ENCODE assay signal across 10 cellular contexts in genomic region chr3:124558898-124559649, GRCh38.
DNase-seq lines count a peak whose midpoint lies in the region; ATAC-seq, FAIRE-seq and TF ChIP-seq lines count a peak whose summit lies in the region.
"Had no signal": no experiment of that assay in that cellular context is flagged by ENCODE, and none has a peak within 500 bp of the region (broad histone marks: within the 10 kb centered on the region; RNA-seq: fewer than 3 reads in every experiment).

No MANE protein-coding gene starts in this region.

- peak; percentile 96 for FAIRE-seq in keratinocyte (lab: Jason Lieb, UNC)

- H3K4me1 Mint-ChIP-seq in activated naive CD8-positive, alpha-beta T cell treated with anti-CD3 and anti-CD28 coated beads for 36 hours = no peaks in the 10 kb centered on the region

- H3K9me3 Mint-ChIP-seq in activated naive CD8-positive, alpha-beta T cell treated with anti-CD3 and anti-CD28 coated beads for 36 hours = no peaks in the 10 kb centered on the region

- dilution Hi-C loops in keratinocyte (cut with MboI; ENCODE audit: extremely low pct_ligation_motif_present, low sequenced_read_pairs) = no loop called here

- H3K36me3 ChIP-seq in body of pancreas (replicated peaks in 1 of 2; ENCODE audit: insufficient read depth in 1 of 2, low read depth in 2 of 2) = no peaks in the 10 kb centered on the region
- no peaks in the 10 kb centered on the region for H3K36me3 ChIP-seq in keratinocyte (ENCODE audit: control insufficient read depth in 2 of 2, extremely low read depth in 1 of 2, insufficient read depth in 2 of 2, low read length in 2 of 2)

- intact Hi-C loops in body of pancreas (cut with DNase I) = loop anchor here (10.0 kb wide), 1 partner anchor 214 kb away; no protein-coding TSS in a partner anchor

- H3K27me3 ChIP-seq in body of pancreas (no peaks in the 10 kb centered on the region), keratinocyte (ENCODE audit: control insufficient read depth, extremely low read depth, insufficient read depth, low read length) (peaks cover 7% of the 10 kb centered on the region)

- no peaks in the 10 kb centered on the region for H4K20me1 ChIP-seq in keratinocyte (ENCODE audit: control insufficient read depth, extremely low read depth, insufficient read depth, low read length)

- no peaks in the 10 kb centered on the region for H3K9me3 ChIP-seq in body of pancreas
- no peaks in the 10 kb centered on the region for H3K9me3 ChIP-seq in keratinocyte (ENCODE audit: control insufficient read depth, low read depth, low read length)

- H3K4me3 Mint-ChIP-seq in activated naive CD8-positive, alpha-beta T cell treated with anti-CD3 and anti-CD28 coated beads for 36 hours = no peak overlapping the region
- H3K4me3 Mint-ChIP-seq: activated naive CD8-positive, alpha-beta T cell had no signal

- peak overlapping the region; percentile 9 for H3K4me2 ChIP-seq in keratinocyte (ENCODE audit: control insufficient read depth, extremely low read depth, insufficient read depth, low read depth, low read length)

- WGBS in body of pancreas, 2 donors = 56 to 61% methylated on average over 7 of the region's 7 CpGs

- no peak overlapping the region for H3K4me3 ChIP-seq in body of pancreas
- H3K4me3 ChIP-seq in keratinocyte (ENCODE audit: control insufficient read depth in 2 of 3, extremely low read depth in 1 of 3, insufficient read depth in 2 of 3, low read depth in 1 of 3, low read length in 3 of 3) = no peak overlapping the region
- H3K4me3 ChIP-seq: GM12878 had no signal

- H3K4me1 ChIP-seq in body of pancreas (peaks cover 32% of the 10 kb centered on the region), keratinocyte (ENCODE audit: control insufficient read depth, extremely low read depth, insufficient read depth, low read length) (peaks cover 27% of the 10 kb centered on the region)

- H3K79me2 ChIP-seq in keratinocyte (ENCODE audit: control insufficient read depth, insufficient read depth, low read length) = no peaks in the 10 kb centered on the region

- DNase-seq in NCI-H2029 treated with DMSO at 0.1 percent for 48 hours (lab: John Stamatoyannopoulos, UW) (peak; percentile 75), body of pancreas (peak; percentile 61 to 76 (median 73)), keratinocyte (ENCODE audit: low read depth, low spot score) (no peak), superior temporal gyrus (ENCODE audit: extremely low spot score) (peak; percentile 80)
- DNase-seq in activated naive CD8-positive, alpha-beta T cell treated with anti-CD3 and anti-CD28 coated beads for 36 hours = no peak
- DNase-seq in stimulated activated naive CD8-positive, alpha-beta T cell treated with anti-CD3 and anti-CD28 coated beads, Interleukin-15, Interleukin-2, amounts not matched to agents 100 U/mL and 50 U/mL, for 24 hours = no peak

- no peak for TF ChIP-seq POLR2A in body of pancreas (IDR thresholded peaks at IDR 0.05)

- TF ChIP-seq CTCF in C4-2B (conservative IDR thresholded peaks at IDR 0.05) = no peak
- no peak for TF ChIP-seq CTCF in body of pancreas (IDR thresholded peaks at IDR 0.05)
- no peak for TF ChIP-seq CTCF in keratinocyte (optimal IDR thresholded peaks at IDR 0.05 in 1 of 3, IDR thresholded peaks at IDR 0.05 in 1 of 3, conservative IDR thresholded peaks at IDR 0.05 in 1 of 3; ENCODE audit: extremely low read depth in 1 of 3, insufficient read depth in 2 of 3, low read length in 3 of 3)

- H3K27me3 Mint-ChIP-seq in activated naive CD8-positive, alpha-beta T cell treated with anti-CD3 and anti-CD28 coated beads for 36 hours = peaks cover 54% of the 10 kb centered on the region

- no peaks in the 10 kb centered on the region for H3K36me3 Mint-ChIP-seq in activated naive CD8-positive, alpha-beta T cell treated with anti-CD3 and anti-CD28 coated beads for 36 hours
- H3K36me3 Mint-ChIP-seq: activated naive CD8-positive, alpha-beta T cell had no signal

- peak; percentile 52 for ATAC-seq in body of pancreas
- no peak for ATAC-seq in stimulated activated naive CD8-positive, alpha-beta T cell treated with anti-CD3 and anti-CD28 coated beads, Interleukin-15, Interleukin-2, amounts not matched to agents 100 U/mL and 50 U/mL, for 24 hours
- ATAC-seq in HG03565 (IDR thresholded peaks at IDR 0.05; ENCODE audit: unreplicated experiment) = no peak

- no peak overlapping the region for H3K27ac Mint-ChIP-seq in activated naive CD8-positive, alpha-beta T cell treated with anti-CD3 and anti-CD28 coated beads for 36 hours
- H3K27ac Mint-ChIP-seq: activated naive CD8-positive, alpha-beta T cell had no signal

- H3K27ac ChIP-seq in C4-2B (peak overlapping the region; percentile 18), body of pancreas (peak overlapping the region in 3 of 4 donors; percentile 7 to 41 (median 14)), keratinocyte (ENCODE audit: control insufficient read depth, insufficient read depth, low read length) (no peak overlapping the region)

- H3K9me1 ChIP-seq in keratinocyte (ENCODE audit: control insufficient read depth, extremely low read depth, insufficient read depth, low read length) = no peaks in the 10 kb centered on the region

- H2AFZ ChIP-seq in keratinocyte (ENCODE audit: control insufficient read depth, low read length) = no peak overlapping the region

- H3K9ac ChIP-seq in keratinocyte (ENCODE audit: control insufficient read depth, extremely low read depth, insufficient read depth, low read length) = no peak overlapping the region

Comparison
In these comparisons a context has a peak if more than half of its experiments do, and no peak if none do; other contexts are left out.
1. DNase-seq: peak in NCI-H2029 treated with DMSO at 0.1 percent for 48 hours (single experiment), body of pancreas (4 of 4) and superior temporal gyrus (single experiment); none in keratinocyte (single experiment), activated naive CD8-positive, alpha-beta T cell treated with anti-CD3 and anti-CD28 coated beads for 36 hours (single experiment) and stimulated activated naive CD8-positive, alpha-beta T cell treated with anti-CD3 and anti-CD28 coated beads, Interleukin-15, Interleukin-2, amounts not matched to agents 100 U/mL and 50 U/mL, for 24 hours (single experiment).